Comparison of ENCODE assay signal across 31 cellular contexts in the genomic region with DNA sequence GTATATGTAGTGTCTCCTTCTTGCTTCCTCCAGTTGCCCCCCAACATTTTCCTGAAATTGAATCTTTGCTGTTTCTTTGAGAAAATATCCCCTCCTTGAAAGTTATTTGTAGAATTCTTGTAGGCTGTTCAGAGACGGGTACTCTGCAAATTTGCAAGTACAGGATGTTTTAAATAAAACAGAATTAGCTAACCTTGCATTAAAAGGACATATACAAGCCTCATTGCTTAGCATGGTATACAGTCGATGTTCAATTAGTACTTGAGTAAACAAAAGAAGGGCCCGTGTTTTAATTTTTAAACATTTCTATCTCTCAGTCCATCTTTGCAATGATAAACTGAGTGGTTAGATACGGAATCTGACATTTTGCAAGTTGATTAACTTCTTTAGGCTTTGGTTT.
"Had no signal": no experiment of that assay in that cellular context is flagged by ENCODE, and none has a peak within 500 bp of the region (broad histone marks: within the 10 kb centered on the region; RNA-seq: fewer than 3 reads in every experiment).

No MANE protein-coding gene starts in this region.

- H3K36me3 Mint-ChIP-seq: natural killer cell, type B pancreatic cell had no signal

- H3K27me3 Mint-ChIP-seq: progenitor cell of endocrine pancreas; stimulated activated memory B cell treated with anti-CD40 and anti-IgM and Interleukin-4, amounts not matched to agents 10 μg/mL and 1 μg/mL and 100 μg/mL, for 72 hours; stimulated activated naive CD8-positive, alpha-beta T cell treated with anti-CD3 and anti-CD28 coated beads, Interleukin-15, amount 100 ng/mL, for 72 hours; type B pancreatic cell had no signal

- ATAC-seq: natural killer cell; psoas muscle; right cardiac atrium; sciatic nerve; stimulated activated memory B cell treated with anti-CD40 and anti-IgM and Interleukin-4, amounts not matched to agents 10 μg/mL and 1 μg/mL and 100 μg/mL, for 72 hours; stimulated activated naive CD8-positive, alpha-beta T cell treated with anti-CD3 and anti-CD28 coated beads, Interleukin-15, amount 100 ng/mL, for 72 hours; stimulated activated naive CD8-positive, alpha-beta T cell treated with anti-CD3 and anti-CD28 coated beads, Interleukin-15, Interleukin-2, amounts not matched to agents 100 U/mL and 50 U/mL, for 24 hours; upper lobe of right lung had no signal

- H3K4me3 ChIP-seq: neural progenitor cell, ovary, skin epidermis, smooth muscle cell, spleen, suprapubic skin, testis, tibial artery, transverse colon, upper lobe of right lung, uterus had no signal

- H3K4me2 ChIP-seq: neural progenitor cell, smooth muscle cell had no signal

- H3K27me3 ChIP-seq: neural progenitor cell, ovary, spleen, suprapubic skin, testis, tibial artery, transverse colon, upper lobe of right lung, uterus had no signal

- H3K9ac ChIP-seq: neural progenitor cell, parathyroid adenoma had no signal

- H3K4me1 ChIP-seq: testis, uterus had no signal

- H3K4me1 Mint-ChIP-seq: natural killer cell had no signal

- H3K9me3 ChIP-seq: ovary, psoas muscle, spleen, suprapubic skin, testis, tibial artery, transverse colon, upper lobe of right lung, uterus had no signal

- H2AFZ ChIP-seq: neural progenitor cell, parathyroid adenoma had no signal

- DNase-seq: natural killer cell; occipital lobe; ovary; posterior cingulate gyrus; psoas muscle; right cardiac atrium; spleen; stimulated activated CD4-positive, alpha-beta T cell treated with anti-CD3 and anti-CD28 coated beads, Interleukin-12 subunit alpha, Interleukin-12 subunit beta, amount 100 ng/mL, for 4 hours; stimulated activated CD4-positive, alpha-beta T cell treated with anti-CD3 and anti-CD28 coated beads, Interleukin-1b, Interleukin-23, amount 100 ng/mL, for 48 hours; stimulated activated CD4-positive, alpha-beta T cell treated with anti-CD3 and anti-CD28 coated beads, Interleukin-4, amount 100 ng/mL, for 1 hour; stimulated activated CD4-positive, alpha-beta T cell treated with anti-CD3 and anti-CD28 coated beads, Interleukin-4, amount 100 ng/mL, for 4 hours; stimulated activated CD8-positive, alpha-beta memory T cell treated with anti-CD3 and anti-CD28 coated beads, Interleukin-4, amount 100 ng/mL, for 48 hours; stimulated activated naive CD4-positive, alpha-beta T cell; stimulated activated naive CD8-positive, alpha-beta T cell treated with anti-CD3 and anti-CD28 coated beads, Interleukin-15, amount 100 ng/mL, for 72 hours; stimulated activated naive CD8-positive, alpha-beta T cell treated with anti-CD3 and anti-CD28 coated beads, Interleukin-15, Interleukin-2, amounts not matched to agents 100 U/mL and 50 U/mL, for 24 hours; substantia nigra; testis; tibial artery; transverse colon; upper lobe of right lung; uterus had no signal

- H3K27ac ChIP-seq: neural progenitor cell, ovary, parathyroid adenoma, psoas muscle, skin epidermis, spleen, suprapubic skin, testis, tibial artery, transverse colon, upper lobe of right lung, uterus had no signal

- H3K4me3 Mint-ChIP-seq: natural killer cell; nephron; neural progenitor cell; stimulated activated memory B cell treated with anti-CD40 and anti-IgM and Interleukin-4, amounts not matched to agents 10 μg/mL and 1 μg/mL and 100 μg/mL, for 72 hours; stimulated activated naive CD8-positive, alpha-beta T cell treated with anti-CD3 and anti-CD28 coated beads, Interleukin-15, amount 100 ng/mL, for 72 hours; type B pancreatic cell had no signal

- H3K9me3 Mint-ChIP-seq: natural killer cell; nephron; neural progenitor cell; stimulated activated memory B cell treated with anti-CD40 and anti-IgM and Interleukin-4, amounts not matched to agents 10 μg/mL and 1 μg/mL and 100 μg/mL, for 72 hours; stimulated activated naive CD8-positive, alpha-beta T cell treated with anti-CD3 and anti-CD28 coated beads, Interleukin-15, amount 100 ng/mL, for 72 hours had no signal

- H3K27ac Mint-ChIP-seq: natural killer cell; nephron; neural progenitor cell; stimulated activated memory B cell treated with anti-CD40 and anti-IgM and Interleukin-4, amounts not matched to agents 10 μg/mL and 1 μg/mL and 100 μg/mL, for 72 hours; stimulated activated naive CD8-positive, alpha-beta T cell treated with anti-CD3 and anti-CD28 coated beads, Interleukin-15, amount 100 ng/mL, for 72 hours; type B pancreatic cell had no signal

- H3K36me3 ChIP-seq: neural progenitor cell, ovary, spleen, suprapubic skin, tibial artery, transverse colon, upper lobe of right lung, uterus had no signal
